Comparison of ENCODE assay signal across 25 cellular contexts in the genomic region with DNA sequence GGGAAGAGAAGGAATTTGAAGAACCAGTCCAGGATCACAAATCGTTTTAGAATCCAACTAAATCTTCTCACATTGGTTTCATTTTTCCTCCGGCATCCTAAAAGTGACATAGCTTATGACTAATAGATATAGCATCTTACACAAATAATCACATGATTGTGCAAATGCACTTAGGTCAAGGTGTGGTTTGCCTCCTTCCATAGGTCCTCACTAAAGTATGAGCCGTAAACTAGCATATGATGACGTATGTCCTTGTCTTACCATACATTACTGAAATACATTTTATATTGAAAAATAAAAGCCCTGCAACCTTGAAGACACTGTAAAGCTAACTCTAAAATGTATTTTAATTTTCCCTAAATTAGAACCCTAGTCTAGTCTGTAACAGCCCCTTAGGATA.
"Had no signal": no experiment of that assay in that cellular context is flagged by ENCODE, and none has a peak within 500 bp of the region (broad histone marks: within the 10 kb centered on the region; RNA-seq: fewer than 3 reads in every experiment).

No MANE protein-coding gene starts in this region.

- FAIRE-seq: urothelium cell line had no signal

- H2AFZ ChIP-seq: hepatocyte, parathyroid adenoma had no signal

- H3K79me2 ChIP-seq: hepatocyte, parathyroid adenoma had no signal

- H3K27me3 Mint-ChIP-seq: naive thymus-derived CD4-positive, alpha-beta T cell; natural killer cell treated with Interleukin-12 subunit alpha and Interleukin-12 subunit beta and Interleukin-15 and Interleukin-18, amount 100 ng/mL, for 72 hours; stimulated activated naive B cell treated with anti-CD40 and anti-IgM and Interleukin-4, amounts not matched to agents 10 μg/mL and 1 μg/mL and 100 μg/mL, for 72 hours had no signal

- H3K27me3 ChIP-seq: hepatocyte, right atrium auricular region, suprapubic skin, tibial artery, upper lobe of right lung had no signal

- H3K9ac ChIP-seq: parathyroid adenoma had no signal

- H3K27ac Mint-ChIP-seq: mesothelial cell of epicardium; naive thymus-derived CD4-positive, alpha-beta T cell; natural killer cell treated with Interleukin-12 subunit alpha and Interleukin-12 subunit beta and Interleukin-15 and Interleukin-18, amount 100 ng/mL, for 72 hours; stimulated activated naive B cell treated with anti-CD40 and anti-IgM and Interleukin-4, amounts not matched to agents 10 μg/mL and 1 μg/mL and 100 μg/mL, for 72 hours had no signal

- H3K4me3 Mint-ChIP-seq: mesothelial cell of epicardium; naive thymus-derived CD4-positive, alpha-beta T cell; natural killer cell treated with Interleukin-12 subunit alpha and Interleukin-12 subunit beta and Interleukin-15 and Interleukin-18, amount 100 ng/mL, for 72 hours; stimulated activated naive B cell treated with anti-CD40 and anti-IgM and Interleukin-4, amounts not matched to agents 10 μg/mL and 1 μg/mL and 100 μg/mL, for 72 hours had no signal

- H3K27ac ChIP-seq: hepatocyte, left ventricle myocardium inferior, parathyroid adenoma, right atrium auricular region, skin epidermis, suprapubic skin, thoracic aorta, tibial artery, upper lobe of right lung had no signal

- H3K4me1 ChIP-seq: left ventricle myocardium inferior, parathyroid adenoma, right atrium auricular region, suprapubic skin, tibial artery, upper lobe of right lung had no signal

- H3K36me3 Mint-ChIP-seq: mesothelial cell of epicardium; naive thymus-derived CD4-positive, alpha-beta T cell; stimulated activated naive B cell treated with anti-CD40 and anti-IgM and Interleukin-4, amounts not matched to agents 10 μg/mL and 1 μg/mL and 100 μg/mL, for 72 hours had no signal

- H3K36me3 ChIP-seq: left ventricle myocardium inferior, right atrium auricular region, suprapubic skin, thoracic aorta, tibial artery, upper lobe of right lung had no signal

- DNase-seq: islet precursor cell; left ventricle myocardium inferior; mesendoderm; naive thymus-derived CD4-positive, alpha-beta T cell; nucleus accumbens; stimulated activated CD4-positive, alpha-beta T cell treated with anti-CD3 and anti-CD28 coated beads, Interleukin-12 subunit alpha, Interleukin-12 subunit beta, amount 100 ng/mL, for 4 hours; stimulated activated CD4-positive, alpha-beta T cell treated with anti-CD3 and anti-CD28 coated beads, Interleukin-15, amount 100 ng/mL, for 24 hours; stimulated activated CD4-positive, alpha-beta T cell treated with anti-CD3 and anti-CD28 coated beads, Interleukin-2, amount 100 ng/mL, for 24 hours; stimulated activated CD4-positive, alpha-beta T cell treated with anti-CD3 and anti-CD28 coated beads, Interleukin-4, amount 100 ng/mL, for 1 hour; stimulated activated naive B cell treated with anti-CD40 and anti-IgM and Interleukin-4, amounts not matched to agents 10 μg/mL and 1 μg/mL and 100 μg/mL, for 72 hours; stimulated activated naive CD8-positive, alpha-beta T cell treated with anti-CD3 and anti-CD28 coated beads, Interleukin-15, Interleukin-2, amounts not matched to agents 100 U/mL and 50 U/mL, for 24 hours; tibial artery; trophoblast cell; upper lobe of right lung had no signal

- H3K4me2 ChIP-seq: hepatocyte had no signal

- H3K9me3 ChIP-seq: right atrium auricular region, suprapubic skin, thoracic aorta, tibial artery, upper lobe of right lung had no signal

- ATAC-seq: naive thymus-derived CD4-positive, alpha-beta T cell; natural killer cell treated with Interleukin-12 subunit alpha and Interleukin-12 subunit beta and Interleukin-15 and Interleukin-18, amount 100 ng/mL, for 72 hours; sciatic nerve; stimulated activated naive B cell treated with anti-CD40 and anti-IgM and Interleukin-4, amounts not matched to agents 10 μg/mL and 1 μg/mL and 100 μg/mL, for 72 hours; stimulated activated naive CD8-positive, alpha-beta T cell treated with anti-CD3 and anti-CD28 coated beads, Interleukin-15, Interleukin-2, amounts not matched to agents 100 U/mL and 50 U/mL, for 24 hours; upper lobe of right lung had no signal

- H3K4me1 Mint-ChIP-seq: mesothelial cell of epicardium; naive thymus-derived CD4-positive, alpha-beta T cell; stimulated activated naive B cell treated with anti-CD40 and anti-IgM and Interleukin-4, amounts not matched to agents 10 μg/mL and 1 μg/mL and 100 μg/mL, for 72 hours had no signal

- H3K4me3 ChIP-seq: hepatocyte, left ventricle myocardium inferior, lung, right atrium auricular region, skin epidermis, suprapubic skin, thoracic aorta, tibial artery, upper lobe of right lung had no signal
